ENCODE assay signal across 18 cellular contexts in the genomic region with DNA sequence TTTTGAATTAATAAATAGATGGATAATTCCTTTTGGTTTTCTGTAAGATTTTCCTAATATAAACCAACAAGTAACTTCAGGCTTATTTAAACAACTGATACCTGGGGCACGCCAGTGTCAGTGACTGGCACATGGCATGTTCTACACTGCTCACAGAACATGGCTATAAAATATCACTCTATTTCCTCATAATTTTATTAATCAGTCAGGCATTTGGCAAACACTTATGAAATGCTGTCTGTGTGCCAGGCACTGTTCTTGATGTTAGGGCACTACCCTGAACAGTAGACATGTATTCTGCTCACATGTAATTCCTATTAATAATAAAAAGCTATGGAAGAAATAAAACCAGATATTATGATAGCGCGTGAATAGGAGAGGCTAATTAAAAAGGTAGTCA.
"Had no signal": no experiment of that assay in that cellular context is flagged by ENCODE, and none has a peak within 500 bp of the region (broad histone marks: within the 10 kb centered on the region; RNA-seq: fewer than 3 reads in every experiment).

No MANE protein-coding gene starts in this region.

- H3K9me3 ChIP-seq: SK-N-SH had no signal

- DNase-seq: KBM-7, MM.1S, NCI-H1048, NCI-H1105, NCI-H1417, NCI-H146, NCI-H1694 treated with DMSO at 0.1 percent for 48 hours, NCI-H1930, NCI-H2081, NCI-H2107, NCI-H2227 treated with DMSO at 0.1 percent for 48 hours, NCI-H510A, NCI-H524 treated with DMSO at 0.1 percent for 48 hours, NCI-H69, NCI-H774, Right ventricle myocardium superior, RPMI8226, SK-N-SH had no signal
